ENCODE assay signal across 17 cellular contexts in genomic region chr1:230566481-230566880, GRCh38.
DNase-seq lines count a peak whose midpoint lies in the region; ATAC-seq, FAIRE-seq and TF ChIP-seq lines count a peak whose summit lies in the region.
"Had no signal": no experiment of that assay in that cellular context is flagged by ENCODE, and none has a peak within 500 bp of the region (broad histone marks: within the 10 kb centered on the region; RNA-seq: fewer than 3 reads in every experiment).

No MANE protein-coding gene starts in this region.

- TF ChIP-seq CTCF in bronchial epithelial cell (IDR thresholded peaks at IDR 0.05; ENCODE audit: insufficient read depth, low read length, severe bottlenecking) (no peak), kidney (IDR thresholded peaks at IDR 0.05; ENCODE audit: borderline replicate concordance, extremely low read depth, insufficient read depth) (no peak), type B pancreatic cell (conservative IDR thresholded peaks at IDR 0.05) (no peak)

- intact Hi-C loops in Right ventricle myocardium superior (cut with DNase I) (no loop called here), Right ventricle myocardium inferior (cut with DNase I) (no loop called here), kidney (cut with DNase I) (no loop called here)

- no peaks in the 10 kb centered on the region for H3K36me3 Mint-ChIP-seq in type B pancreatic cell
- H3K36me3 Mint-ChIP-seq: CD4-positive, alpha-beta memory T cell had no signal

- H3K4me3 ChIP-seq in bronchial epithelial cell (ENCODE audit: low read depth, low read length), result no peak overlapping the region
- H3K4me3 ChIP-seq in kidney (ENCODE audit: low read length in 2 of 2), result no peak overlapping the region
- H3K4me3 ChIP-seq: A549 had no signal

- no peaks in the 10 kb centered on the region for H3K9me3 Mint-ChIP-seq in type B pancreatic cell
- H3K9me3 Mint-ChIP-seq: CD4-positive, alpha-beta memory T cell had no signal

- no peak overlapping the region for H3K4me3 Mint-ChIP-seq in type B pancreatic cell
- H3K4me3 Mint-ChIP-seq: CD4-positive, alpha-beta memory T cell; HFFc6 had no signal

- no peak for FAIRE-seq in bronchial epithelial cell (lab: Jason Lieb, UNC)
- peak; percentile 44 for FAIRE-seq in kidney (lab: Jason Lieb, UNC)
- FAIRE-seq: A549, HepG2, HTR-8/SVneo had no signal

- H3K9ac ChIP-seq in kidney (ENCODE audit: low read length in 2 of 2), result no peak overlapping the region

- no peak overlapping the region for H3K27ac Mint-ChIP-seq in type B pancreatic cell
- H3K27ac Mint-ChIP-seq: CD4-positive, alpha-beta memory T cell; HFFc6 had no signal

- no peaks in the 10 kb centered on the region for H3K27me3 Mint-ChIP-seq in type B pancreatic cell

- H3K36me3 ChIP-seq in bronchial epithelial cell (ENCODE audit: control insufficient read depth, insufficient read depth, low read length) (no peaks in the 10 kb centered on the region), kidney (ENCODE audit: control insufficient read depth in 1 of 2, insufficient read depth in 2 of 2, low read length in 2 of 2) (no peaks in the 10 kb centered on the region)
- H3K36me3 ChIP-seq: BE2C had no signal

- H3K4me1 ChIP-seq in kidney (ENCODE audit: control insufficient read depth in 1 of 2, insufficient read depth in 1 of 2, low read depth in 1 of 2, low read length in 2 of 2), result no peaks in the 10 kb centered on the region
- H3K4me1 ChIP-seq: A549, BE2C had no signal

- H3K27me3 ChIP-seq in bronchial epithelial cell (ENCODE audit: control insufficient read depth, insufficient read depth, low read length), result no peaks in the 10 kb centered on the region
- H3K27me3 ChIP-seq: BE2C had no signal

- ATAC-seq in Right ventricle myocardium superior (ENCODE audit: poor library complexity), result peak; percentile 52
- ATAC-seq in Right ventricle myocardium inferior, result no peak
- no peak for ATAC-seq in GM18498 (IDR thresholded peaks at IDR 0.05; ENCODE audit: unreplicated experiment)
- ATAC-seq: A549, HepG2 had no signal

- DNase-seq in Right ventricle myocardium superior (no peak), Right ventricle myocardium inferior (ENCODE audit: missing footprints) (no peak), bronchial epithelial cell (ENCODE audit: low read depth) (peak; percentile 74), kidney (no peak), type B pancreatic cell (ENCODE audit: extremely low spot score, unreplicated experiment) (no peak)
- no peak for DNase-seq in activated CD4-positive, alpha-beta T cell treated with anti-CD3 and anti-CD28 coated beads for 48 hours
- DNase-seq: BE2C; CD4-positive, alpha-beta memory T cell; DMS53; GF-D8; HCEC 1CT; HFFc6 had no signal

- peaks cover 10% of the 10 kb centered on the region for H3K4me1 Mint-ChIP-seq in type B pancreatic cell (ENCODE audit: unreplicated experiment)
- H3K4me1 Mint-ChIP-seq: CD4-positive, alpha-beta memory T cell had no signal

- no peak overlapping the region for H3K27ac ChIP-seq in kidney (ENCODE audit: low read depth in 2 of 2, low read length in 2 of 2)
- H3K27ac ChIP-seq: A549, C4-2B had no signal

- no peaks in the 10 kb centered on the region for H3K9me3 ChIP-seq in kidney (ENCODE audit: control insufficient read depth in 1 of 2, low read length in 2 of 2)
- H3K9me3 ChIP-seq: A549, BE2C had no signal
